Comparison of ENCODE assay signal across 23 cellular contexts in genomic region chr10:106011189-106011744, GRCh38.
"Had no signal": no experiment of that assay in that cellular context is flagged by ENCODE, and none has a peak within 500 bp of the region (broad histone marks: within the 10 kb centered on the region; RNA-seq: fewer than 3 reads in every experiment).

No MANE protein-coding gene starts in this region.

- H3K4me1 Mint-ChIP-seq: activated CD8-positive, alpha-beta memory T cell treated with anti-CD3 and anti-CD28 coated beads, Interleukin-2, amount 10 ng/mL, durations not matched to agents 7 days and 5 days had no signal

- H3K27ac ChIP-seq: colonic mucosa, epithelial cell of prostate, esophagus squamous epithelium, parathyroid adenoma, psoas muscle, testis, transverse colon had no signal

- H3K79me2 ChIP-seq: parathyroid adenoma had no signal

- H3K4me3 ChIP-seq: colonic mucosa, esophagus squamous epithelium, lung, psoas muscle, testis, transverse colon had no signal

- H3K27me3 Mint-ChIP-seq: activated CD8-positive, alpha-beta memory T cell treated with anti-CD3 and anti-CD28 coated beads, Interleukin-2, amount 10 ng/mL, durations not matched to agents 7 days and 5 days; activated CD8-positive, alpha-beta T cell treated with anti-CD3 and anti-CD28 coated beads for 36 hours had no signal

- H3K27ac Mint-ChIP-seq: activated CD8-positive, alpha-beta memory T cell treated with anti-CD3 and anti-CD28 coated beads, Interleukin-2, amount 10 ng/mL, durations not matched to agents 7 days and 5 days; activated CD8-positive, alpha-beta T cell treated with anti-CD3 and anti-CD28 coated beads for 36 hours; activated naive CD4-positive, alpha-beta T cell treated with anti-CD3 and anti-CD28 coated beads, Interleukin-2, amount 50 U/mL, for 72 hours; activated T-cell treated with anti-CD3 and anti-CD28 coated beads, Interleukin-2, amount 50 U/mL, for 72 hours; nephron had no signal

- H3K4me1 ChIP-seq: colonic mucosa, esophagus squamous epithelium, parathyroid adenoma, psoas muscle, testis, transverse colon had no signal

- H3K27me3 ChIP-seq: colonic mucosa, esophagus squamous epithelium, testis, transverse colon had no signal

- H3K9ac ChIP-seq: parathyroid adenoma had no signal

- H2AFZ ChIP-seq: parathyroid adenoma had no signal

- H3K36me3 ChIP-seq: colonic mucosa, esophagus squamous epithelium, transverse colon had no signal

- ATAC-seq: activated CD8-positive, alpha-beta memory T cell treated with anti-CD3 and anti-CD28 coated beads, Interleukin-2, amount 10 ng/mL, durations not matched to agents 7 days and 5 days; activated CD8-positive, alpha-beta T cell treated with anti-CD3 and anti-CD28 coated beads for 36 hours; activated naive CD4-positive, alpha-beta T cell treated with anti-CD3 and anti-CD28 coated beads, Interleukin-2, amount 50 U/mL, for 72 hours; activated T-cell treated with anti-CD3 and anti-CD28 coated beads, Interleukin-2, amount 50 U/mL, for 72 hours; left colon; psoas muscle; stimulated activated naive CD8-positive, alpha-beta T cell treated with anti-CD3 and anti-CD28 coated beads, Interleukin-15, Interleukin-2, amounts not matched to agents 100 U/mL and 50 U/mL, for 24 hours had no signal

- DNase-seq: activated CD4-positive, alpha-beta T cell treated with anti-CD3 and anti-CD28 coated beads, Interleukin-2, amount 50 U/mL, for 1 hour; activated CD8-positive, alpha-beta memory T cell treated with anti-CD3 and anti-CD28 coated beads, Interleukin-2, amount 10 ng/mL, durations not matched to agents 7 days and 5 days; activated CD8-positive, alpha-beta T cell treated with anti-CD3 and anti-CD28 coated beads for 36 hours; activated naive CD4-positive, alpha-beta T cell; activated T-cell treated with anti-CD3 and anti-CD28 coated beads, Interleukin-2, amount 50 U/mL, for 72 hours; anterior cingulate cortex; colonic mucosa; effector CD8-positive, alpha-beta T cell; esophagus squamous epithelium; glutamatergic neuron; hippocampal formation; left colon; psoas muscle; stimulated activated CD4-positive, alpha-beta T cell treated with anti-CD3 and anti-CD28 coated beads, Interleukin-4, amount 100 ng/mL, for 1 hour; stimulated activated naive CD8-positive, alpha-beta T cell treated with anti-CD3 and anti-CD28 coated beads, Interleukin-15, Interleukin-2, amounts not matched to agents 100 U/mL and 50 U/mL, for 24 hours; T-helper 2 cell; testis; transverse colon had no signal

- H3K4me3 Mint-ChIP-seq: activated CD8-positive, alpha-beta memory T cell treated with anti-CD3 and anti-CD28 coated beads, Interleukin-2, amount 10 ng/mL, durations not matched to agents 7 days and 5 days; activated CD8-positive, alpha-beta T cell treated with anti-CD3 and anti-CD28 coated beads for 36 hours; activated T-cell treated with anti-CD3 and anti-CD28 coated beads, Interleukin-2, amount 50 U/mL, for 72 hours; nephron had no signal

- H3K36me3 Mint-ChIP-seq: activated CD8-positive, alpha-beta memory T cell treated with anti-CD3 and anti-CD28 coated beads, Interleukin-2, amount 10 ng/mL, durations not matched to agents 7 days and 5 days had no signal
